In the genomic region with DNA sequence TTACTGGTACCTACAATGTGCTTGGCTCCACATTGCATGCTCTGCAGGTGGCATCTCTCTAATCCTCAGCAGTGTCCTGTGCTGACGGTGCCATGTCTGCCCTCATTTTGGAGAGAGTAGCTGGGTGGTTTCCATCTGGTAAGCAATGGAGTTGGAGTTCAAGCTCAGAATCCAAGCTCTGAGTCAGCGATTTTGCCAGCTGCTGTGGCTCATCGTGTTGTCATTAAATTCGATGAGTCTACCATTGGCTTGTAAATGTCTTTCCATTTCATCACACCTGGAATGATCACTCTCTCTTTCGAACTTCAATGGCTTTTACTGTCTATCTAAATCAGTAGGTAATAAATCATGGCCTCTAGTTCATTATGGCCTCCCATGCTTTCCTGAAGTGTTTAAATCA, we compare ENCODE assay signal across 16 cellular contexts.
"Had no signal": no experiment of that assay in that cellular context is flagged by ENCODE, and none has a peak within 500 bp of the region (broad histone marks: within the 10 kb centered on the region; RNA-seq: fewer than 3 reads in every experiment).

No MANE protein-coding gene starts in this region.

- H3K4me3 ChIP-seq: right atrium auricular region, smooth muscle cell, thyroid gland, vagina had no signal

- H3K36me3 ChIP-seq: brain microvascular endothelial cell, right atrium auricular region, thyroid gland, vagina had no signal

- H3K9me3 ChIP-seq: right atrium auricular region, thyroid gland, vagina had no signal

- ATAC-seq: activated naive CD4-positive, alpha-beta T cell treated with anti-CD3 and anti-CD28 coated beads, Interleukin-2, amount 50 U/mL, for 72 hours; activated T-cell treated with anti-CD3 and anti-CD28 coated beads, Interleukin-2, amount 50 U/mL, for 4 hours; natural killer cell had no signal

- H3K27me3 ChIP-seq: brain microvascular endothelial cell, right atrium auricular region, thyroid gland, vagina had no signal

- H3K4me1 ChIP-seq: right atrium auricular region, thyroid gland, vagina had no signal

- H3K4me2 ChIP-seq: smooth muscle cell had no signal

- DNase-seq: activated CD4-positive, alpha-beta memory T cell treated with anti-CD3 and anti-CD28 coated beads for 36 hours; activated effector memory CD4-positive, alpha-beta T cell treated with anti-CD3 and anti-CD28 coated beads, Interleukin-2, amount 50 U/mL, for 16 hours; activated T-cell treated with anti-CD3 and anti-CD28 coated beads, Interleukin-2, amount 50 U/mL, for 4 hours; amygdala; brain microvascular endothelial cell; erythroblast; foreskin fibroblast; head of caudate nucleus; natural killer cell; nucleus accumbens; thyroid gland had no signal

- H3K27ac ChIP-seq: brain microvascular endothelial cell, right atrium auricular region, thyroid gland, vagina, VCaP had no signal
